8 cellular contexts compared by ENCODE assay signal in the genomic region with DNA sequence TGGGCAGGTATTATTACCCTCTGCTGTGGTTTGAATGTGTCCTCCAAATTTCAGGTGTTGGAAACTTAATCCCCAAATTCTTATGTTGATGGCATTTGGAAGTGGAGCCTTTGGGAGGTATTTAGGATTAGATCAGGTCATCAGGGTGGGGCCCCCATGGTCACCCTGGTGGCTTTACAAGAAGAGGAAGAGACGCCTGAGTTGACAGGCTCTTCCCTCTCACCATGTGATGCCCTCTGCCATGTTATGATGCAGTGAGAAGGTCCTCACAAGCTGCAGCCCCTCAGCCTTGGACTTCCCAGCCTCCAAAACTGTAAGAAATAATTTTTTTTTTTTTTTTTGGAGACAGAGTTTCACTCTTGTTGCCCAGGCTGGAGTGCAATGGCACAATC. TPM values are rescaled to one million over a fixed set of nuclear protein-coding genes. Genes with fewer than 3 reads are reported as not detected.
A peak's percentile ranks its signal among the peaks of the same experiment; 100 is the strongest.
DNase-seq lines count a peak whose midpoint lies in the region; ATAC-seq and TF ChIP-seq lines count a peak whose summit lies in the region.

No MANE protein-coding gene starts in this region.

- POLR2A ChIA-PET in PC-9 (lab: Charles Lee; ENCODE audit: unreplicated experiment): no interaction called here
- POLR2A ChIA-PET in GM10248 (lab: Yijun Ruan, JAX): interaction anchor here (0.5 kb wide), 1 partner anchor 188 kb away, joined by 4 read pairs; no protein-coding TSS in a partner anchor

- H3K4me3 ChIP-seq in PC-9: no peak overlapping the region
- no peak overlapping the region for H3K4me3 ChIP-seq in sigmoid colon

- peak; percentile 16 for ATAC-seq in GM19324 (IDR thresholded peaks at IDR 0.05; ENCODE audit: low FRiP score, unreplicated experiment)
- ATAC-seq in GM18502 (IDR thresholded peaks at IDR 0.05; ENCODE audit: poor library complexity, unreplicated experiment): no peak
- no peak for ATAC-seq in HG02870 (IDR thresholded peaks at IDR 0.05; ENCODE audit: unreplicated experiment)

- no peaks in the 10 kb centered on the region for H3K9me3 Mint-ChIP-seq in Calu3 (ENCODE audit: low read depth, unreplicated experiment)

- CTCF ChIA-PET in PC-9 (lab: Charles Lee) (no interaction called here), GM10248 (lab: Yijun Ruan, JAX) (interaction anchor here (0.6 to 1.2 kb wide), 3 partner anchors 14 to 346 kb away, joined by 3 to 4 read pairs (median 4); no protein-coding TSS in a partner anchor), Calu3 (lab: Charles Lee) (interaction anchor here (1.0 kb wide), 1 partner anchor 32 kb away, joined by 5 read pairs; no protein-coding TSS in a partner anchor)

- TF ChIP-seq EP300 in sigmoid colon (IDR thresholded peaks at IDR 0.05): no peak

- peaks cover 12% of the 10 kb centered on the region; the same call in 1 of the 2 replicates for H3F3A ChIP-seq in PC-9 (ENCODE audit: insufficient read depth, low read depth)

- H3K9me2 ChIP-seq in PC-9 (ENCODE audit: insufficient read depth): no peaks in the 10 kb centered on the region

- H3K36me3 ChIP-seq in PC-9 (ENCODE audit: low read depth): no peaks in the 10 kb centered on the region
- H3K36me3 ChIP-seq in sigmoid colon: no peaks in the 10 kb centered on the region

- no peak overlapping the region for H3K4me3 Mint-ChIP-seq in Calu3 (ENCODE audit: low read depth, unreplicated experiment)

- H3K4me1 ChIP-seq in PC-9 (replicated peaks; ENCODE audit: insufficient read depth): peaks cover 25% of the 10 kb centered on the region
- H3K4me1 ChIP-seq in sigmoid colon: peaks cover 0 to 2% (median under 1%) of the 10 kb centered on the region in 4 donors

- no peak overlapping the region for H3K27ac Mint-ChIP-seq in Calu3 (ENCODE audit: unreplicated experiment)

- H4K20me1 ChIP-seq in PC-9 (ENCODE audit: insufficient read depth): no peaks in the 10 kb centered on the region

- no peak for TF ChIP-seq POLR2A in sigmoid colon (IDR thresholded peaks at IDR 0.05)

- no peaks in the 10 kb centered on the region for H3K9me3 ChIP-seq in PC-9 (ENCODE audit: insufficient read depth, low read depth)
- no peaks in the 10 kb centered on the region for H3K9me3 ChIP-seq in sigmoid colon

- intact Hi-C loops in PC-9 (cut with micrococcal nuclease; ENCODE audit: unreplicated experiment): no loop called here
- intact Hi-C loops in sigmoid colon (cut with DNase I): no loop called here
- intact Hi-C loops in Calu3 (cut with micrococcal nuclease; ENCODE audit: unreplicated experiment): no loop called here

- H3K79me2 ChIP-seq in PC-9 (ENCODE audit: low read depth): no peaks in the 10 kb centered on the region

- BruUV-seq in PC-9 (replicated peaks; lab: Mats Ljungman, UMichigan): no TSS peak
- no TSS peak for BruUV-seq in Calu3 (replicated peaks; lab: Mats Ljungman, UMichigan)

- no peak overlapping the region for H2AFZ ChIP-seq in PC-9

- H3K4me2 ChIP-seq in PC-9: peak overlapping the region; percentile 52

- WGBS in sigmoid colon, 2 donors: 73 to 81% methylated on average over 1 of the region's 1 CpG

- H3K27me3 ChIP-seq in PC-9 (ENCODE audit: insufficient read depth, low read depth): no peaks in the 10 kb centered on the region
- no peaks in the 10 kb centered on the region for H3K27me3 ChIP-seq in sigmoid colon

- no peaks in the 10 kb centered on the region for H3K4me1 Mint-ChIP-seq in Calu3 (ENCODE audit: low read depth, unreplicated experiment)

- peaks cover 11% of the 10 kb centered on the region for H3K27me3 Mint-ChIP-seq in Calu3 (ENCODE audit: unreplicated experiment)

- TF ChIP-seq CTCF in PC-9 (conservative IDR thresholded peaks at IDR 0.05) (no peak), sigmoid colon (IDR thresholded peaks at IDR 0.05) (no peak), GM10248 (IDR thresholded peaks at IDR 0.05; ENCODE audit: control extremely low read depth, extremely low read depth, low read depth, missing control alignments) (no peak), Calu3 (IDR thresholded peaks at IDR 0.05; ENCODE audit: unreplicated experiment) (no peak)

- DNase-seq in PC-9 (no peak), globus pallidus (ENCODE audit: low spot score) (peak; percentile 22), sigmoid colon (no peak), GM10248 (ENCODE audit: extremely low spot score) (no peak), Calu3 (no peak)

- H3K27ac ChIP-seq in PC-9 (peak overlapping the region; percentile 61), sigmoid colon (peak overlapping the region; percentile 19 to 64 (median 50))

- no peaks in the 10 kb centered on the region for H3K36me3 Mint-ChIP-seq in Calu3 (ENCODE audit: insufficient read depth, unreplicated experiment)

RNA-seq across cellular contexts. Expression of gene THEMIS2, which starts 8.8 kb away (rescaled TPM):
- total RNA-seq in PC-9 (2021): 3.1 and 10.7 TPM in 2 replicates
- total RNA-seq in sigmoid colon: 10 to 100 TPM; 13.7 to 23.5 (median 18.9) TPM
- polyA plus RNA-seq in sigmoid colon: 10 to 100 TPM in 2 of 3 donors, 1 to 10 TPM in 1; 9.0 to 32.2 (median 14.8) TPM
- total RNA-seq in Calu3 (2022): 5.9 and 11.3 TPM in 2 replicates

RNA-seq across cellular contexts. Expression of gene PPP1R8, which starts 33.0 kb away (rescaled TPM):
- total RNA-seq in PC-9 (2021): 29.2 and 38.4 TPM in 2 replicates
- total RNA-seq in sigmoid colon: 10 to 100 TPM; 25.8 to 37.5 (median 36.1) TPM
- 10 to 100 TPM; 31.2 to 31.8 (median 31.7) TPM for polyA plus RNA-seq in sigmoid colon
- 29.6 and 34.3 TPM in 2 replicates for total RNA-seq in Calu3 (2022)

RNA-seq across cellular contexts. Expression of gene RPA2, which starts 50.8 kb away (rescaled TPM):
- total RNA-seq in PC-9 (2021) (21.1 and 29.1 TPM in 2 replicates), sigmoid colon (10 to 100 TPM; 13.8 to 30.0 (median 23.2) TPM), Calu3 (2022) (19.1 and 24.0 TPM in 2 replicates)
- polyA plus RNA-seq in sigmoid colon: 10 to 100 TPM; 26.4 to 34.9 (median 26.6) TPM
